Comparison of ENCODE assay signal across 12 cellular contexts in the genomic region with DNA sequence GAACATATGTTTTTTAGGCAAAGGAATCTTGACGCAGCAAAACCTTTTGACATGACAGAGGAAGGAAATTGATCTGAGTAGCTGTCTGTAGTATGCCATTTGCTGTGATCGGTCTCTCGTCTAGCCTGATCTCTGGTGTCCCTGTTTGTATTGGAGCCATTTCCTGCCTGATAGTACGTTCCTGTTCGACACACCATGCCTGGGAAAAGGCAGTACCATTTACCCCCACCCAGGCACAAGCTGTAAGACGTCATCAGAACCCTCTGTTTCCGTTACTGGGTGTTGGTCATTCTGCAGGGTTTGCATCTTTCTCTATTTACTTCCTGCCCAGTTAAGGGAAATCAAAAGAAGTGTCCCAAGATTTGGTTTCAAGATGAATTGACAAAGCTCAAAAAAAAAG.
DNase-seq lines count a peak whose midpoint lies in the region; ATAC-seq and TF ChIP-seq lines count a peak whose summit lies in the region.
"Had no signal": no experiment of that assay in that cellular context is flagged by ENCODE, and none has a peak within 500 bp of the region (broad histone marks: within the 10 kb centered on the region; RNA-seq: fewer than 3 reads in every experiment).

No MANE protein-coding gene starts in this region.

- H3K9ac ChIP-seq in GM23248, result no peak overlapping the region
- H3K9ac ChIP-seq in trophoblast cell (ENCODE audit: low read length), result no peak overlapping the region

- H3K4me3 ChIP-seq in GM23248 (no peak overlapping the region), left ventricle myocardium inferior (peak overlapping the region; percentile 28), gastrocnemius medialis (no peak overlapping the region), trophoblast cell (ENCODE audit: low read depth, low read length) (no peak overlapping the region)
- H3K4me3 ChIP-seq: esophagus squamous epithelium had no signal

- H4K12ac ChIP-seq in trophoblast cell (ENCODE audit: low read depth, low read length), result no peak overlapping the region

- no peak overlapping the region for H4K91ac ChIP-seq in trophoblast cell (ENCODE audit: low read depth, low read length)

- H3K18ac ChIP-seq in trophoblast cell (ENCODE audit: low read length), result no peak overlapping the region

- H3K27ac ChIP-seq in GM23248, result no peak overlapping the region
- peak overlapping the region; percentile 76 for H3K27ac ChIP-seq in left ventricle myocardium inferior (replicated peaks)
- H3K27ac ChIP-seq in gastrocnemius medialis, result peak overlapping the region; percentile 3 to 64 (median 34)
- no peak overlapping the region for H3K27ac ChIP-seq in trophoblast cell (ENCODE audit: low read depth, low read length)

- no peak overlapping the region for H2BK120ac ChIP-seq in trophoblast cell (ENCODE audit: insufficient read depth, low read length, poor library complexity)

- ATAC-seq in gastrocnemius medialis (peak; percentile 55 to 65), GM19455 (IDR thresholded peaks at IDR 0.05; ENCODE audit: unreplicated experiment) (no peak), GM21390 (IDR thresholded peaks at IDR 0.05; ENCODE audit: unreplicated experiment) (no peak)

- H4K8ac ChIP-seq in trophoblast cell (ENCODE audit: low read depth, low read length), result no peak overlapping the region

- H3K36me3 ChIP-seq in GM23248 (ENCODE audit: low read depth), result no peaks in the 10 kb centered on the region
- no peaks in the 10 kb centered on the region for H3K36me3 ChIP-seq in left ventricle myocardium inferior
- no peaks in the 10 kb centered on the region for H3K36me3 ChIP-seq in gastrocnemius medialis
- H3K36me3 ChIP-seq in trophoblast cell (ENCODE audit: control insufficient read depth in 1 of 2, insufficient read depth in 2 of 2, low read length in 2 of 2), result no peaks in the 10 kb centered on the region
- H3K36me3 ChIP-seq: esophagus squamous epithelium had no signal

- H3K79me1 ChIP-seq in trophoblast cell (ENCODE audit: low read length), result no peaks in the 10 kb centered on the region

- no peaks in the 10 kb centered on the region for H3K9me3 Mint-ChIP-seq in activated CD4-positive, alpha-beta memory T cell treated with anti-CD3 and anti-CD28 coated beads for 36 hours
- H3K9me3 Mint-ChIP-seq: activated naive CD4-positive, alpha-beta T cell treated with anti-CD3 and anti-CD28 coated beads, Interleukin-2, amount 50 U/mL, for 72 hours had no signal

- H3K4me1 Mint-ChIP-seq in activated CD4-positive, alpha-beta memory T cell treated with anti-CD3 and anti-CD28 coated beads for 36 hours (ENCODE audit: low read depth), result peaks cover 25% of the 10 kb centered on the region

- no peaks in the 10 kb centered on the region for H3K79me2 ChIP-seq in GM23248 (ENCODE audit: insufficient read depth)
- no peaks in the 10 kb centered on the region for H3K79me2 ChIP-seq in trophoblast cell (ENCODE audit: control insufficient read depth, insufficient read depth, low read length, poor library complexity)

- intact Hi-C loops in activated CD4-positive, alpha-beta memory T cell treated with anti-CD3 and anti-CD28 coated beads for 36 hours (cut with micrococcal nuclease), result loop anchor here (2.0 to 5.0 kb wide), 2 partner anchors 46 to 144 kb away; no protein-coding TSS in a partner anchor
- intact Hi-C loops in left ventricle myocardium inferior (cut with micrococcal nuclease), result no loop called here
- intact Hi-C loops in gastrocnemius medialis (cut with DNase I; ENCODE audit: low total_unique reads), result no loop called here

- POLR2A ChIA-PET in activated CD4-positive, alpha-beta memory T cell treated with anti-CD3 and anti-CD28 coated beads for 36 hours (lab: Charles Lee), result interaction anchor here (1.4 to 1.5 kb wide), 2 partner anchors 9 to 128 kb away, joined by 4 to 8 read pairs; no protein-coding TSS in a partner anchor

- no peaks in the 10 kb centered on the region for H3K27me3 Mint-ChIP-seq in activated CD4-positive, alpha-beta memory T cell treated with anti-CD3 and anti-CD28 coated beads for 36 hours

- no peak overlapping the region for H2BK5ac ChIP-seq in trophoblast cell (ENCODE audit: low read depth, low read length, poor library complexity)

- no peaks in the 10 kb centered on the region for H3K4me1 ChIP-seq in GM23248 (ENCODE audit: insufficient read depth)
- peaks cover 18% of the 10 kb centered on the region for H3K4me1 ChIP-seq in left ventricle myocardium inferior
- H3K4me1 ChIP-seq in gastrocnemius medialis, result peaks cover 0 to 11% of the 10 kb centered on the region in 2 donors
- no peaks in the 10 kb centered on the region for H3K4me1 ChIP-seq in trophoblast cell (ENCODE audit: control insufficient read depth in 1 of 2, insufficient read depth in 2 of 2, low read length in 2 of 2)
- H3K4me1 ChIP-seq: esophagus squamous epithelium had no signal

- no peak overlapping the region for H3K4me2 ChIP-seq in GM23248 (ENCODE audit: unreplicated experiment)
- H3K4me2 ChIP-seq in trophoblast cell (ENCODE audit: low read length), result no peak overlapping the region

- H2AK5ac ChIP-seq in trophoblast cell (ENCODE audit: low read length), result no peak overlapping the region

- H3K9me3 ChIP-seq in GM23248 (ENCODE audit: low read depth) (no peaks in the 10 kb centered on the region), left ventricle myocardium inferior (replicated peaks) (no peaks in the 10 kb centered on the region), gastrocnemius medialis (no peaks in the 10 kb centered on the region), trophoblast cell (ENCODE audit: insufficient read depth, low read depth, low read length) (no peaks in the 10 kb centered on the region)
- H3K9me3 ChIP-seq: esophagus squamous epithelium had no signal

- H3K4ac ChIP-seq in trophoblast cell (ENCODE audit: low read depth, low read length), result no peak overlapping the region

- H2AFZ ChIP-seq in GM23248 (peak overlapping the region; percentile 41; the same call in 1 of the 2 replicates), trophoblast cell (ENCODE audit: insufficient read depth, low read length, poor library complexity) (no peak overlapping the region)

- TF ChIP-seq CTCF in left ventricle myocardium inferior (IDR thresholded peaks at IDR 0.05; ENCODE audit: borderline replicate concordance), result no peak
- no peak for TF ChIP-seq CTCF in gastrocnemius medialis (IDR thresholded peaks at IDR 0.05 in 4 of 5, conservative IDR thresholded peaks at IDR 0.05 in 1 of 5)

- H3K36me3 Mint-ChIP-seq in activated CD4-positive, alpha-beta memory T cell treated with anti-CD3 and anti-CD28 coated beads for 36 hours, result no peaks in the 10 kb centered on the region
- H3K36me3 Mint-ChIP-seq: activated naive CD4-positive, alpha-beta T cell treated with anti-CD3 and anti-CD28 coated beads, Interleukin-2, amount 50 U/mL, for 72 hours had no signal

- 37 to 42% methylated on average over 7 of the region's 7 CpGs for WGBS in GM23248 (ENCODE audit: low coverage in 1 of 2, low lambda C conversion rate in 2 of 2, missing lambda C conversion rate in 2 of 2), 2 experiments
- WGBS in trophoblast cell (ENCODE audit: extremely low coverage, insufficient coverage, insufficient read length), result no CpG with 5 or more reads among the region's 7 CpGs

- no peak overlapping the region for H2BK12ac ChIP-seq in trophoblast cell (ENCODE audit: low read length)

- H3K27me3 ChIP-seq in GM23248 (replicated peaks; ENCODE audit: insufficient read depth), result no peaks in the 10 kb centered on the region
- no peaks in the 10 kb centered on the region for H3K27me3 ChIP-seq in left ventricle myocardium inferior (ENCODE audit: low read depth)
- no peaks in the 10 kb centered on the region for H3K27me3 ChIP-seq in gastrocnemius medialis
- H3K27me3 ChIP-seq in trophoblast cell (ENCODE audit: insufficient read depth, low read length), result no peaks in the 10 kb centered on the region
- H3K27me3 ChIP-seq: esophagus squamous epithelium had no signal

- in situ Hi-C loops in GM23248 (cut with MboI) (no loop called here), gastrocnemius medialis (cut with MboI; ENCODE audit: low sequenced_read_pairs in 4 of 4) (no loop called here)

- peak overlapping the region; percentile 1 for H3K27ac Mint-ChIP-seq in activated CD4-positive, alpha-beta memory T cell treated with anti-CD3 and anti-CD28 coated beads for 36 hours
- H3K27ac Mint-ChIP-seq: activated naive CD4-positive, alpha-beta T cell treated with anti-CD3 and anti-CD28 coated beads, Interleukin-2, amount 50 U/mL, for 72 hours had no signal

- no peak overlapping the region for H3K14ac ChIP-seq in trophoblast cell (ENCODE audit: low read length)

- peak overlapping the region; percentile 31 for H3K4me3 Mint-ChIP-seq in activated CD4-positive, alpha-beta memory T cell treated with anti-CD3 and anti-CD28 coated beads for 36 hours

- no peak for DNase-seq in GM23248
- DNase-seq in activated CD4-positive, alpha-beta memory T cell treated with anti-CD3 and anti-CD28 coated beads for 36 hours, result peak; percentile 33
- no peak for DNase-seq in left ventricle myocardium inferior
- DNase-seq in gastrocnemius medialis, result peak; percentile 17 to 37
- no peak for DNase-seq in KG1 (lab: John Stamatoyannopoulos, UW)
- DNase-seq in trophoblast cell, result no peak
- DNase-seq: DND-41, esophagus squamous epithelium, NCI-H2171 treated with DMSO at 0.1 percent for 48 hours had no signal

- no peaks in the 10 kb centered on the region for H4K20me1 ChIP-seq in GM23248 (ENCODE audit: insufficient read depth)

- CTCF ChIA-PET in activated CD4-positive, alpha-beta memory T cell treated with anti-CD3 and anti-CD28 coated beads for 36 hours (lab: Charles Lee), result interaction anchor here (1.1 to 1.2 kb wide), 3 partner anchors 10 to 36 kb away, joined by 3 to 5 read pairs (median 3); no protein-coding TSS in a partner anchor

- H3K9me2 ChIP-seq in GM23248 (ENCODE audit: insufficient read depth), result no peaks in the 10 kb centered on the region

- no peak overlapping the region for H3K23ac ChIP-seq in trophoblast cell (ENCODE audit: low read length)

- peak; percentile 16 to 36 for TF ChIP-seq POLR2A in gastrocnemius medialis (IDR thresholded peaks at IDR 0.05)

- no peaks in the 10 kb centered on the region for H3F3A ChIP-seq in GM23248 (ENCODE audit: insufficient read depth)

Comparison
In these comparisons a context has a peak if more than half of its experiments do, and no peak if none do; other contexts are left out.
1. DNase-seq: peak in activated CD4-positive, alpha-beta memory T cell treated with anti-CD3 and anti-CD28 coated beads for 36 hours (single experiment) and gastrocnemius medialis (2 of 2); none in GM23248 (single experiment), left ventricle myocardium inferior (single experiment), KG1 (single experiment) and trophoblast cell (0 of 2).
2. H3K27ac ChIP-seq: peak in left ventricle myocardium inferior (single experiment) and gastrocnemius medialis (4 of 4); none in GM23248 (single experiment) and trophoblast cell (single experiment).
3. ATAC-seq: peak in gastrocnemius medialis (2 of 2); none in GM19455 (single experiment) and GM21390 (single experiment).